In the genomic region with DNA sequence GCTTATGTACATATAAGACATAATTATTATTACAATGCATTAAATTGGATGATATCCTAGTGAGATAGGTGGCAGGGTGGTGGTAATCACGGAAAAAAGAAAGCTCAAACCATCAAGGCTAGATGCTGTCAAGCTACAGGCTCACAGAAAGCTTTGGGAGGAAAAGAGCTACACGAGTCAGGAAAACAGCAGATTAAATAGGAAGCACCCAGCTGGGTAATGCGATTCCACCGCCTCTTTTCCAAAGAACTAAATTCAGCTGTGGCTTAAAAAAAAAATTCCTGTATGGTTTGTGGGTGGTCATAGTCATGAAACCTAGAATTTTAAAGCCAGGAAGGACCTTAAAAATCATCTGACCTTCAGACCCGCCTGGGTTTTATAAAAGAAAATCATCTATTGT, we compare ENCODE assay signal across 23 cellular contexts.
"Had no signal": no experiment of that assay in that cellular context is flagged by ENCODE, and none has a peak within 500 bp of the region (broad histone marks: within the 10 kb centered on the region; RNA-seq: fewer than 3 reads in every experiment).

No MANE protein-coding gene starts in this region.

- H3K27ac ChIP-seq: epithelial cell of prostate, gastrocnemius medialis, lower lobe of right lung, prostate gland, right atrium auricular region, sigmoid colon, stomach, tibial artery had no signal

- H3K9me3 ChIP-seq: gastrocnemius medialis, lower lobe of right lung, prostate gland, right atrium auricular region, sigmoid colon, stomach, tibial artery had no signal

- H3K4me3 Mint-ChIP-seq: dendritic cell treated with granulocyte-macrophage colony-stimulating factor and Interleukin-4, amounts not matched to agents 40 ng/mL and 50 ng/mL, for 4 days; endodermal cell; naive thymus-derived CD4-positive, alpha-beta T cell; nephron progenitor cell; stimulated activated effector memory CD8-positive, alpha-beta T cell treated with anti-CD3 and anti-CD28 coated beads, Interleukin-12 subunit alpha, Interleukin-12 subunit beta, amount 100 ng/mL, for 72 hours; type B pancreatic cell had no signal

- H3K36me3 Mint-ChIP-seq: naive thymus-derived CD4-positive, alpha-beta T cell; stimulated activated effector memory CD8-positive, alpha-beta T cell treated with anti-CD3 and anti-CD28 coated beads, Interleukin-12 subunit alpha, Interleukin-12 subunit beta, amount 100 ng/mL, for 72 hours; type B pancreatic cell had no signal

- H3K4me3 ChIP-seq: gastrocnemius medialis, lower lobe of right lung, prostate gland, right atrium auricular region, sigmoid colon, stomach, tibial artery had no signal

- ATAC-seq: esophagus mucosa; gastrocnemius medialis; left ventricle myocardium superior; naive thymus-derived CD4-positive, alpha-beta T cell; stimulated activated effector memory CD8-positive, alpha-beta T cell treated with anti-CD3 and anti-CD28 coated beads, Interleukin-12 subunit alpha, Interleukin-12 subunit beta, amount 100 ng/mL, for 72 hours had no signal

- H3K27me3 Mint-ChIP-seq: type B pancreatic cell had no signal

- DNase-seq: effector CD8-positive, alpha-beta T cell; endodermal cell; foreskin fibroblast; gastrocnemius medialis; head of caudate nucleus; left ventricle myocardium superior; lower lobe of right lung; naive thymus-derived CD4-positive, alpha-beta T cell; nephron progenitor cell; nucleus accumbens; sigmoid colon; stimulated activated CD4-positive, alpha-beta T cell treated with anti-CD3 and anti-CD28 coated beads, Interleukin-2, amount 100 ng/mL, for 24 hours; stimulated activated CD4-positive, alpha-beta T cell treated with anti-CD3 and anti-CD28 coated beads, Interleukin-4, amount 100 ng/mL, for 24 hours; stimulated activated naive CD4-positive, alpha-beta T cell treated with Interleukin-2 at 50 U/mL for 16 hours; stomach; tibial artery had no signal

- H3K27ac Mint-ChIP-seq: dendritic cell treated with granulocyte-macrophage colony-stimulating factor and Interleukin-4, amounts not matched to agents 40 ng/mL and 50 ng/mL, for 4 days; endodermal cell; naive thymus-derived CD4-positive, alpha-beta T cell; nephron progenitor cell; stimulated activated effector memory CD8-positive, alpha-beta T cell treated with anti-CD3 and anti-CD28 coated beads, Interleukin-12 subunit alpha, Interleukin-12 subunit beta, amount 100 ng/mL, for 72 hours; type B pancreatic cell had no signal

- H3K4me1 ChIP-seq: lower lobe of right lung, prostate gland, right atrium auricular region, sigmoid colon, stomach, tibial artery had no signal

- H3K4me1 Mint-ChIP-seq: stimulated activated effector memory CD8-positive, alpha-beta T cell treated with anti-CD3 and anti-CD28 coated beads, Interleukin-12 subunit alpha, Interleukin-12 subunit beta, amount 100 ng/mL, for 72 hours had no signal

- H3K36me3 ChIP-seq: gastrocnemius medialis, lower lobe of right lung, prostate gland, right atrium auricular region, sigmoid colon, stomach, tibial artery had no signal

- H3K9me3 Mint-ChIP-seq: dendritic cell treated with granulocyte-macrophage colony-stimulating factor and Interleukin-4, amounts not matched to agents 40 ng/mL and 50 ng/mL, for 4 days; endodermal cell; naive thymus-derived CD4-positive, alpha-beta T cell; nephron progenitor cell; stimulated activated effector memory CD8-positive, alpha-beta T cell treated with anti-CD3 and anti-CD28 coated beads, Interleukin-12 subunit alpha, Interleukin-12 subunit beta, amount 100 ng/mL, for 72 hours had no signal

- H3K27me3 ChIP-seq: gastrocnemius medialis, right atrium auricular region, sigmoid colon, stomach had no signal
